ENCODE assay signal across 20 cellular contexts in the genomic region with DNA sequence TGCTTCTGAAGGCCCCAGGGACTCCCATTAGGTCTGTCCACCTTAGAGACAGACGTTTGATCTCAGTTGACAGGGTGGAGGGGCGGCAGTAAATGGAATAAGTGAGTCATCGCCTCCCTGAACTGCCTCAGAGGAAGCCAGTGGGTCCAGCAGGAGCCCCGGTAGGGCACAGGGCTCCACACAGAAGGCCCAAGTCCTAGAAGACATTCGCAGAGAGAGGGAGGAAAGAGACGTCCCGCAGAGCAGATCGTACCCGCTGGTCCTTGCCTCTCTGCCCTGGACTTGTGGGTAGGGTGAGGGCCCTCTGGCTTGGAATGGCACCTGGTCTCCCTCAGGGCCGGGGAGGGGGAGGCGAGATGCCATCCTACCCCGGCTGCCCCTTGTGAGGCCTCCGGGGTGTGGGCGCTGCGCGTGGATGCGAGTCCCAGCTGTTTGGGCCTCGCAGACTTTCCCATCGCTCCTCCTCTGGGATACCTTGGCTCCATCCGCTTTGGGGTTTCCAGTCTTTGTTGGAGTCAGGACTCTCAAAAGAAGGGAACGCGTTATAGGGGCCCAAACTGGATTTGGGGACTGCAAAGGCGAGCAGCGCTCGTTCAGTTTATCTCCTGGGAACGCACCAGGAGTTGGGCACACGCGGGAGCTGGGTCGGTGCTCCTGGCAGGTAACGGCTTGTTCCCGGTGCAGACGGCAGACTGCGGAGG. TPM values are rescaled to one million over a fixed set of nuclear protein-coding genes. Genes with fewer than 3 reads are reported as not detected.
DNase-seq lines count a peak whose midpoint lies in the region; ATAC-seq, FAIRE-seq and TF ChIP-seq lines count a peak whose summit lies in the region.
"Had no signal": no experiment of that assay in that cellular context is flagged by ENCODE, and none has a peak within 500 bp of the region (broad histone marks: within the 10 kb centered on the region; RNA-seq: fewer than 3 reads in every experiment).

No MANE protein-coding gene starts in this region.

- WGBS in smooth muscle cell (ENCODE audit: low lambda C conversion rate) = 15% methylated on average over 32 of the region's 33 CpGs

- no peak for TF ChIP-seq CTCF in astrocyte (IDR thresholded peaks at IDR 0.05; ENCODE audit: insufficient read depth, low read depth, low read length)
- TF ChIP-seq CTCF in smooth muscle cell (IDR thresholded peaks at IDR 0.05; ENCODE audit: borderline replicate concordance, insufficient read depth, poor library complexity, severe bottlenecking) = no peak
- no peak for TF ChIP-seq CTCF in ascending aorta (IDR thresholded peaks at IDR 0.05)

- H3K4me1 ChIP-seq in astrocyte (ENCODE audit: insufficient read depth, low read length) (peaks cover 4% of the 10 kb centered on the region), smooth muscle cell (ENCODE audit: low read depth) (no peaks in the 10 kb centered on the region), ascending aorta (peaks cover 15 to 21% of the 10 kb centered on the region in 2 donors)

- peaks cover 52% of the 10 kb centered on the region for H3K4me1 Mint-ChIP-seq in activated T-cell treated with anti-CD3 and anti-CD28 coated beads, Interleukin-2, amount 50 U/mL, for 24 hours (ENCODE audit: low read depth)
- H3K4me1 Mint-ChIP-seq in astrocyte (ENCODE audit: low read depth, unreplicated experiment) = peaks cover 3% of the 10 kb centered on the region
- peaks cover 26 to 29% of the 10 kb centered on the region in 2 donors for H3K4me1 Mint-ChIP-seq in effector memory CD8-positive, alpha-beta T cell (ENCODE audit: low read depth in 2 of 2)

- no peaks in the 10 kb centered on the region for H3K9me3 Mint-ChIP-seq in activated T-cell treated with anti-CD3 and anti-CD28 coated beads, Interleukin-2, amount 50 U/mL, for 24 hours
- peaks cover 11% of the 10 kb centered on the region for H3K9me3 Mint-ChIP-seq in astrocyte (ENCODE audit: unreplicated experiment)
- no peaks in the 10 kb centered on the region for H3K9me3 Mint-ChIP-seq in effector memory CD8-positive, alpha-beta T cell

- H4K20me1 ChIP-seq in astrocyte (ENCODE audit: insufficient read depth, low read length) (peaks cover 22% of the 10 kb centered on the region), smooth muscle cell (ENCODE audit: low read depth) (no peaks in the 10 kb centered on the region)

- intact Hi-C loops in ascending aorta (cut with DNase I) = no loop called here

- no peak overlapping the region for H3K27ac Mint-ChIP-seq in activated T-cell treated with anti-CD3 and anti-CD28 coated beads, Interleukin-2, amount 50 U/mL, for 24 hours
- H3K27ac Mint-ChIP-seq in astrocyte (ENCODE audit: unreplicated experiment) = peak overlapping the region; percentile 77
- H3K27ac Mint-ChIP-seq in effector memory CD8-positive, alpha-beta T cell = no peak overlapping the region

- no peak overlapping the region for H3K9ac ChIP-seq in astrocyte (ENCODE audit: low read length)
- no peak overlapping the region for H3K9ac ChIP-seq in smooth muscle cell (ENCODE audit: low read depth)

- ATAC-seq in effector memory CD8-positive, alpha-beta T cell (replicated peaks) = no peak
- ATAC-seq: sciatic nerve, upper lobe of right lung had no signal

- in situ Hi-C loops in KBM-7 (cut with MboI; ENCODE audit: low pct_unique_long_range_greater_than_20kb, low sequenced_read_pairs) = no loop called here

- H2AFZ ChIP-seq in astrocyte (ENCODE audit: low read depth, low read length) (no peak overlapping the region), smooth muscle cell (ENCODE audit: low read depth) (no peak overlapping the region)

- H3K4me3 Mint-ChIP-seq in activated T-cell treated with anti-CD3 and anti-CD28 coated beads, Interleukin-2, amount 50 U/mL, for 24 hours = peak overlapping the region; percentile 3
- H3K4me3 Mint-ChIP-seq in astrocyte (ENCODE audit: unreplicated experiment) = no peak overlapping the region
- peak overlapping the region in 1 of 2 donors; percentile 67 for H3K4me3 Mint-ChIP-seq in effector memory CD8-positive, alpha-beta T cell

- FAIRE-seq in astrocyte (lab: Jason Lieb, UNC) = no peak
- FAIRE-seq: endothelial cell of umbilical vein had no signal

- H3K9me3 ChIP-seq in astrocyte (ENCODE audit: insufficient read depth, low read depth, low read length) (no peaks in the 10 kb centered on the region), smooth muscle cell (replicated peaks; ENCODE audit: low read depth) (no peaks in the 10 kb centered on the region), ascending aorta (no peaks in the 10 kb centered on the region)
- H3K9me3 ChIP-seq: upper lobe of right lung had no signal

- H3F3A ChIP-seq in smooth muscle cell (ENCODE audit: low read depth) = no peaks in the 10 kb centered on the region

- H3K27ac ChIP-seq in astrocyte (ENCODE audit: low read depth, low read length) (no peak overlapping the region), smooth muscle cell (ENCODE audit: low read depth) (no peak overlapping the region), ascending aorta (no peak overlapping the region)
- H3K27ac ChIP-seq: upper lobe of right lung, VCaP had no signal

- H3K4me2 ChIP-seq in astrocyte (ENCODE audit: low read length) = no peak overlapping the region
- peak overlapping the region; percentile 78 for H3K4me2 ChIP-seq in smooth muscle cell

- H3K36me3 Mint-ChIP-seq in activated T-cell treated with anti-CD3 and anti-CD28 coated beads, Interleukin-2, amount 50 U/mL, for 24 hours (ENCODE audit: low read depth) = no peaks in the 10 kb centered on the region
- peaks cover 5% of the 10 kb centered on the region for H3K36me3 Mint-ChIP-seq in astrocyte (ENCODE audit: low read depth, unreplicated experiment)
- H3K36me3 Mint-ChIP-seq in effector memory CD8-positive, alpha-beta T cell (ENCODE audit: insufficient read depth) = peaks cover 12% of the 10 kb centered on the region

- no peaks in the 10 kb centered on the region for H3K36me3 ChIP-seq in astrocyte (ENCODE audit: insufficient read depth, low read length)
- no peaks in the 10 kb centered on the region for H3K36me3 ChIP-seq in smooth muscle cell (ENCODE audit: low read depth)
- no peaks in the 10 kb centered on the region for H3K36me3 ChIP-seq in ascending aorta
- H3K36me3 ChIP-seq: upper lobe of right lung had no signal

- peak; percentile 36 for DNase-seq in activated T-cell treated with anti-CD3 and anti-CD28 coated beads, Interleukin-2, amount 50 U/mL, for 24 hours
- no peak for DNase-seq in activated T-cell treated with anti-CD3 and anti-CD28 coated beads, Interleukin-2, amount 50 U/mL, for 1 hour
- peak; percentile 38 for DNase-seq in KBM-7
- no peak for DNase-seq in astrocyte (ENCODE audit: low read depth)
- DNase-seq in smooth muscle cell (lab: John Stamatoyannopoulos, UW; ENCODE audit: unreplicated experiment) = no peak
- DNase-seq in ascending aorta (ENCODE audit: low spot score in 2 of 2) = no peak
- DNase-seq in activated CD4-positive, CD25-positive, alpha-beta regulatory T cell treated with anti-CD3 and anti-CD28 coated beads, Interleukin-2, amount 50 U/mL, for 72 hours = no peak
- no peak for DNase-seq in effector memory CD8-positive, alpha-beta T cell
- DNase-seq: amniotic stem cell; DMS 273 treated with DMSO at 0.1 percent for 48 hours; foreskin melanocyte; NCI-H1436; stimulated activated CD4-positive, alpha-beta T cell treated with anti-CD3 and anti-CD28 coated beads, Interleukin-4, amount 100 ng/mL, for 4 hours; upper lobe of right lung had no signal

- H3K27me3 Mint-ChIP-seq in activated T-cell treated with anti-CD3 and anti-CD28 coated beads, Interleukin-2, amount 50 U/mL, for 24 hours = peaks cover 93% of the 10 kb centered on the region
- H3K27me3 Mint-ChIP-seq in astrocyte (ENCODE audit: low read depth, unreplicated experiment) = peaks cover 83% of the 10 kb centered on the region
- peaks cover 85 to 95% of the 10 kb centered on the region in 2 donors for H3K27me3 Mint-ChIP-seq in effector memory CD8-positive, alpha-beta T cell

- no peaks in the 10 kb centered on the region for H3K79me2 ChIP-seq in astrocyte (ENCODE audit: insufficient read depth, low read length)
- no peaks in the 10 kb centered on the region for H3K79me2 ChIP-seq in smooth muscle cell (ENCODE audit: low read depth)

- H3K4me3 ChIP-seq in astrocyte (ENCODE audit: insufficient read depth, low read depth, low read length) (no peak overlapping the region), smooth muscle cell (no peak overlapping the region), ascending aorta (no peak overlapping the region)
- H3K4me3 ChIP-seq: upper lobe of right lung had no signal

- H3K27me3 ChIP-seq in astrocyte (ENCODE audit: insufficient read depth, low read length) (peaks cover 97% of the 10 kb centered on the region), smooth muscle cell (ENCODE audit: low read depth) (peaks cover 100% of the 10 kb centered on the region), ascending aorta (peaks cover 65% of the 10 kb centered on the region)

RNA-seq across cellular contexts. Expression of a gene that starts 5.1 kb away (rescaled TPM):
- total RNA-seq in astrocyte (not detected in 2 replicates), smooth muscle cell (0.04 TPM in 1 of 2 replicates, not detected in the other), ascending aorta (not detected)
- polyA plus RNA-seq in smooth muscle cell = not detected in 2 replicates
- total RNA-seq: chondrocyte, endothelial cell of umbilical vein, H4, sciatic nerve, upper lobe of right lung had no signal
- polyA plus RNA-seq: endothelial cell of umbilical vein, neural cell had no signal

Comparison
In these comparisons a context has a peak if more than half of its experiments do, and no peak if none do; other contexts are left out.
1. DNase-seq: peak in activated T-cell treated with anti-CD3 and anti-CD28 coated beads, Interleukin-2, amount 50 U/mL, for 24 hours (single experiment) and KBM-7 (single experiment); none in activated T-cell treated with anti-CD3 and anti-CD28 coated beads, Interleukin-2, amount 50 U/mL, for 1 hour (single experiment), astrocyte (single experiment), smooth muscle cell (single experiment), ascending aorta (0 of 2), activated CD4-positive, CD25-positive, alpha-beta regulatory T cell treated with anti-CD3 and anti-CD28 coated beads, Interleukin-2, amount 50 U/mL, for 72 hours (single experiment) and effector memory CD8-positive, alpha-beta T cell (0 of 3).